ENCODE assay signal across 8 cellular contexts in the genomic region with DNA sequence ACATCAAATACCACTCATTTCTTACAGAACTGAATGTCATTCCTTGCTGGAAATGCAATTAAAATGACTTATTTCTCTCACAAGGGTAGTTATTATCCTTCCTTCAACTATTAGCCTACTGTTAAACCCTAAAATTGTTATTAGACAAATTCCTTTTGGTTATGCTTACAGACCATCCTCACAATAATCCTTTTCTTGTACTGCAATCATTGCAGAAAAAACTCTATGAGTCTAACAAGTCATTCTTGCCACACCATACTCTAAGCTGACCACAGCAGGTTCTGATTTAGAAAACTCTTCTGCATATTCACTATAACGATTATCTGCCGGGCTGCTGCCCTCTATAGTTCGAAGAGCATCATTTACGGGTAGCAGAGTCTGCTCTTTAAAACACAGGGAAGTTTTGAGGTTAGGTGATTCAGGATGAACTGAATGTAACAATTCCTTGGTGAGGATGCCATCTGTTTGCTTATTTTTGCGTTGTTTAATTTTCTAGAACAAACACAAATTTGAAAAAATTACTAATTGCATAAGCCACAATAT. TPM values are rescaled to one million over a fixed set of nuclear protein-coding genes. Genes with fewer than 3 reads are reported as not detected.
DNase-seq lines count a peak whose midpoint lies in the region; ATAC-seq and TF ChIP-seq lines count a peak whose summit lies in the region.

No MANE protein-coding gene starts in this region.

- no peaks in the 10 kb centered on the region for H3F3A ChIP-seq in PC-3 (ENCODE audit: low read length, unreplicated experiment)

- H3K9me2 ChIP-seq in PC-3 (replicated peaks; ENCODE audit: low read length), result no peaks in the 10 kb centered on the region

- ATAC-seq in PC-3, result peak; percentile 58
- ATAC-seq in GM19395 (IDR thresholded peaks at IDR 0.05; ENCODE audit: unreplicated experiment), result no peak

- CTCF ChIA-PET in PC-3 (lab: Charles Lee), result interaction anchor here (0.8 kb wide), 1 partner anchor 135 kb away, joined by 3 read pairs; no protein-coding TSS in a partner anchor

- peaks cover 5% of the 10 kb centered on the region for H3K36me3 ChIP-seq in PC-3 (ENCODE audit: low read depth, low read length)
- peaks cover 0 to 61% (median 7%) of the 10 kb centered on the region in 4 donors for H3K36me3 ChIP-seq in sigmoid colon

- H3K27me3 ChIP-seq in PC-3 (ENCODE audit: low read length) (no peaks in the 10 kb centered on the region), sigmoid colon (no peaks in the 10 kb centered on the region)

- peak; percentile 68 for TF ChIP-seq CTCF in GM10266 (IDR thresholded peaks at IDR 0.05; ENCODE audit: control insufficient read depth, insufficient read depth, low read depth, missing control alignments)
- TF ChIP-seq CTCF in HFF-Myc (IDR thresholded peaks at IDR 0.05; ENCODE audit: low read depth, low read length, missing control alignments), result peak; percentile 52
- peak; percentile 73 for TF ChIP-seq CTCF in PC-3 (conservative IDR thresholded peaks at IDR 0.05; ENCODE audit: low read depth, low read length)
- TF ChIP-seq CTCF in sigmoid colon (IDR thresholded peaks at IDR 0.05), result no peak

- H3K27ac ChIP-seq in PC-3 (ENCODE audit: low read length) (no peak overlapping the region), sigmoid colon (no peak overlapping the region)

- DNase-seq in GM10266 (ENCODE audit: extremely low spot score) (peak; percentile 12), HFF-Myc (ENCODE audit: extremely low read depth, low read depth) (peak; percentile 31), PC-3 (peak; percentile 52), glomerular visceral epithelial cell (ENCODE audit: extremely low spot score) (peak; percentile 44), GDM1 (lab: John Stamatoyannopoulos, UW) (no peak), ureter (ENCODE audit: low spot score) (no peak), sigmoid colon (no peak)

- H4K20me1 ChIP-seq in PC-3 (ENCODE audit: low read length), result no peaks in the 10 kb centered on the region

- H3K4me2 ChIP-seq in PC-3 (ENCODE audit: low read length), result no peak overlapping the region

- no peak for TF ChIP-seq POLR2A in sigmoid colon (IDR thresholded peaks at IDR 0.05)

- 48 to 52% methylated on average over 5 of the region's 5 CpGs for WGBS in sigmoid colon, 2 donors

- TF ChIP-seq EP300 in sigmoid colon (IDR thresholded peaks at IDR 0.05), result no peak

- H3K4me1 ChIP-seq in PC-3 (ENCODE audit: insufficient read depth, low read length), result peaks cover 12% of the 10 kb centered on the region
- no peaks in the 10 kb centered on the region for H3K4me1 ChIP-seq in sigmoid colon

- BruUV-seq in PC-3 (replicated peaks; lab: Mats Ljungman, UMichigan), result no TSS peak

- intact Hi-C loops in PC-3 (cut with micrococcal nuclease) (no loop called here), sigmoid colon (cut with DNase I) (no loop called here)

- no peak overlapping the region for H3K4me3 ChIP-seq in HFF-Myc (replicated peaks; ENCODE audit: low read depth, low read length)
- no peak overlapping the region for H3K4me3 ChIP-seq in PC-3 (ENCODE audit: low read length)
- no peak overlapping the region for H3K4me3 ChIP-seq in sigmoid colon

- no peaks in the 10 kb centered on the region for H3K9me3 ChIP-seq in PC-3 (ENCODE audit: low read length)
- peaks cover 0 to 2% (median 0%) of the 10 kb centered on the region in 4 donors for H3K9me3 ChIP-seq in sigmoid colon

- POLR2A ChIA-PET in PC-3 (lab: Charles Lee; ENCODE audit: unreplicated experiment), result no interaction called here

- no peaks in the 10 kb centered on the region for H3K79me2 ChIP-seq in PC-3 (ENCODE audit: low read length)

- no peak overlapping the region for H3K9ac ChIP-seq in PC-3 (ENCODE audit: low read length)

- H2AFZ ChIP-seq in PC-3 (ENCODE audit: low read length), result no peak overlapping the region

RNA-seq across cellular contexts. Expression of a gene that starts 38.2 kb away (rescaled TPM):
- 10.5 and 11.6 TPM in 2 replicates for total RNA-seq in PC-3 (2014; rRNA removed)
- total RNA-seq in ureter, result 18.4 TPM
- 10 to 100 TPM; 21.6 to 33.1 (median 29.9) TPM for total RNA-seq in sigmoid colon
- 10 to 100 TPM in 2 of 3 donors, 1 to 10 TPM in 1; 8.9 to 10.4 (median 10.2) TPM for polyA plus RNA-seq in sigmoid colon

RNA-seq across cellular contexts. Expression of a gene that starts 52.4 kb away (rescaled TPM):
- total RNA-seq in PC-3 (2014; rRNA removed) (46.1 and 63.8 TPM in 2 replicates), ureter (48.8 TPM), sigmoid colon (10 to 100 TPM; 30.3 to 50.3 (median 34.1) TPM)
- 10 to 100 TPM; 10.2 to 17.6 (median 13.0) TPM for polyA plus RNA-seq in sigmoid colon

Comparison
In these comparisons a context has a peak if more than half of its experiments do, and no peak if none do; other contexts are left out.
1. DNase-seq: peak in GM10266 (single experiment), HFF-Myc (single experiment), PC-3 (single experiment) and glomerular visceral epithelial cell (single experiment); none in GDM1 (single experiment), ureter (single experiment) and sigmoid colon (single experiment).
2. CTCF ChIP-seq: peak in GM10266 (single experiment), HFF-Myc (single experiment) and PC-3 (single experiment); none in sigmoid colon (0 of 4).